In the genomic region with DNA sequence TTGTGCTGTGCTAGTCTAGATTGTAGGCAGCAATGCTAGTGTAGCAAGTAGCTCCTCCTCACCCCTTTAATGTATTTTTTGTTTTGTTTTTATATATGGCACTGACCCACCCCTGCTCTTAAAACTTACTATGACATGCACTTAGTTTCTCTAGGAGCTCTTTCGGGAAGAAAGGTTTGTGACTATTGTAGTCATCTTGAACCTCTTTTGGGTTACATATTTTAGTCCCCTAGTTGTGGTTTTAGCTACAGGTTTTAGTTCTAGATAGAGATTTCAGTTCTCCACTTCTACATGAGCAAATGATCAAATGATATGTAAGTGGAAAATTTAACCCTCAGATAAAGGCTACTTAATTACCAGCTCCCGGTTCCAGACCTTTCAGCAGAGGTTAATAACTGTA, we compare ENCODE assay signal across 19 cellular contexts.
A peak's percentile ranks its signal among the peaks of the same experiment; 100 is the strongest.
DNase-seq lines count a peak whose midpoint lies in the region; ATAC-seq lines count a peak whose summit lies in the region.
"Had no signal": no experiment of that assay in that cellular context is flagged by ENCODE, and none has a peak within 500 bp of the region (broad histone marks: within the 10 kb centered on the region; RNA-seq: fewer than 3 reads in every experiment).

No MANE protein-coding gene starts in this region.

- DNase-seq in head of caudate nucleus = no peak
- DNase-seq in amniotic stem cell (lab: John Stamatoyannopoulos, UW) = no peak
- DNase-seq in HCEC 1CT = no peak
- DNase-seq: activated CD4-positive, alpha-beta T cell treated with anti-CD3 and anti-CD28 coated beads for 1 hour; anterior cingulate cortex; BE2C; cerebellar nuclear complex; effector CD8-positive, alpha-beta T cell; HFFc6; KG1; naive thymus-derived CD4-positive, alpha-beta T cell; NCI-H1092; NCI-H69; PC-9; stimulated activated CD4-positive, alpha-beta T cell treated with anti-CD3 and anti-CD28 coated beads, Interleukin-4, amount 100 ng/mL, for 24 hours had no signal

- peaks cover 8% of the 10 kb centered on the region for H3K4me1 Mint-ChIP-seq in stimulated activated memory B cell treated with anti-CD40 and anti-IgM and Interleukin-4, amounts not matched to agents 10 μg/mL and 1 μg/mL and 100 μg/mL, for 72 hours

- peaks cover 56% of the 10 kb centered on the region for H3K36me3 Mint-ChIP-seq in stimulated activated memory B cell treated with anti-CD40 and anti-IgM and Interleukin-4, amounts not matched to agents 10 μg/mL and 1 μg/mL and 100 μg/mL, for 72 hours

- peak overlapping the region; percentile 28 for H3K27ac Mint-ChIP-seq in stimulated activated memory B cell treated with anti-CD40 and anti-IgM and Interleukin-4, amounts not matched to agents 10 μg/mL and 1 μg/mL and 100 μg/mL, for 72 hours
- H3K27ac Mint-ChIP-seq: HFFc6 had no signal

- H3K4me3 Mint-ChIP-seq in stimulated activated memory B cell treated with anti-CD40 and anti-IgM and Interleukin-4, amounts not matched to agents 10 μg/mL and 1 μg/mL and 100 μg/mL, for 72 hours = peak overlapping the region; percentile 2
- H3K4me3 Mint-ChIP-seq: HFFc6; naive thymus-derived CD4-positive, alpha-beta T cell had no signal

- intact Hi-C loops in head of caudate nucleus (cut with DNase I) = no loop called here

- ATAC-seq in GM18868 (IDR thresholded peaks at IDR 0.05; ENCODE audit: unreplicated experiment) (peak; percentile 63), GM21447 (IDR thresholded peaks at IDR 0.05; ENCODE audit: unreplicated experiment) (peak; percentile 72), HG03103 (IDR thresholded peaks at IDR 0.05; ENCODE audit: low read depth, unreplicated experiment) (peak; percentile 60)
- ATAC-seq in stimulated activated memory B cell treated with anti-CD40 and anti-IgM and Interleukin-4, amounts not matched to agents 10 μg/mL and 1 μg/mL and 100 μg/mL, for 72 hours = peak; percentile 68
- ATAC-seq: naive thymus-derived CD4-positive, alpha-beta T cell had no signal

- no peaks in the 10 kb centered on the region for H3K27me3 Mint-ChIP-seq in stimulated activated memory B cell treated with anti-CD40 and anti-IgM and Interleukin-4, amounts not matched to agents 10 μg/mL and 1 μg/mL and 100 μg/mL, for 72 hours
- H3K27me3 Mint-ChIP-seq: naive thymus-derived CD4-positive, alpha-beta T cell had no signal

- peaks cover 6% of the 10 kb centered on the region for H3K9me3 Mint-ChIP-seq in stimulated activated memory B cell treated with anti-CD40 and anti-IgM and Interleukin-4, amounts not matched to agents 10 μg/mL and 1 μg/mL and 100 μg/mL, for 72 hours
- H3K9me3 Mint-ChIP-seq: HFFc6 had no signal
